Comparison of ENCODE assay signal across 15 cellular contexts in genomic region chr4:8434251-8435073, GRCh38. TPM values are rescaled to one million over a fixed set of nuclear protein-coding genes. Genes with fewer than 3 reads are reported as not detected.
DNase-seq lines count a peak whose midpoint lies in the region; ATAC-seq and TF ChIP-seq lines count a peak whose summit lies in the region.
"Had no signal": no experiment of that assay in that cellular context is flagged by ENCODE, and none has a peak within 500 bp of the region (broad histone marks: within the 10 kb centered on the region; RNA-seq: fewer than 3 reads in every experiment).

No MANE protein-coding gene starts in this region.

- H3K4me1 ChIP-seq in esophagus squamous epithelium (peaks cover 15 to 82% (median 27%) of the 10 kb centered on the region in 3 donors), Caco-2 (no peaks in the 10 kb centered on the region; the same call in 1 of the 2 replicates)

- no peak overlapping the region for H2AFZ ChIP-seq in SU-DHL-6 (ENCODE audit: low read depth, low read length, severe bottlenecking)

- H4K20me1 ChIP-seq in SU-DHL-6 (ENCODE audit: low read depth, low read length) = no peaks in the 10 kb centered on the region

- no peaks in the 10 kb centered on the region for H3K27me3 Mint-ChIP-seq in activated CD4-positive, alpha-beta T cell treated with anti-CD3 and anti-CD28 coated beads, Interleukin-2, amount 10 ng/mL, durations not matched to agents 7 days and 5 days
- H3K27me3 Mint-ChIP-seq in stimulated activated naive CD8-positive, alpha-beta T cell treated with anti-CD3 and anti-CD28 coated beads, Interleukin-15, amount 100 ng/mL, for 72 hours = no peaks in the 10 kb centered on the region
- no peaks in the 10 kb centered on the region for H3K27me3 Mint-ChIP-seq in Caco-2 (ENCODE audit: insufficient read depth, unreplicated experiment)

- H3K4me1 Mint-ChIP-seq in activated CD4-positive, alpha-beta T cell treated with anti-CD3 and anti-CD28 coated beads, Interleukin-2, amount 10 ng/mL, durations not matched to agents 7 days and 5 days = peaks cover 41% of the 10 kb centered on the region
- peaks cover 51% of the 10 kb centered on the region for H3K4me1 Mint-ChIP-seq in stimulated activated naive CD8-positive, alpha-beta T cell treated with anti-CD3 and anti-CD28 coated beads, Interleukin-15, amount 100 ng/mL, for 72 hours
- H3K4me1 Mint-ChIP-seq in Caco-2 (ENCODE audit: low read depth, unreplicated experiment) = peaks cover 20% of the 10 kb centered on the region

- H3K9me2 ChIP-seq in SU-DHL-6 (replicated peaks; ENCODE audit: insufficient read depth, low read length) = no peaks in the 10 kb centered on the region

- no TSS peak for BruUV-seq in Caco-2 (replicated peaks; lab: Mats Ljungman, UMichigan)

- no peak overlapping the region for H3K27ac ChIP-seq in SU-DHL-6 (ENCODE audit: low read depth, low read length)
- H3K27ac ChIP-seq in esophagus squamous epithelium = peak overlapping the region; percentile 52 to 98 (median 84)
- H3K27ac ChIP-seq: A549, coronary artery had no signal

- no peak overlapping the region for H3K4me3 ChIP-seq in SU-DHL-6 (ENCODE audit: insufficient read depth, low read length, poor library complexity, severe bottlenecking)
- peak overlapping the region; percentile 26 to 57 (median 50) for H3K4me3 ChIP-seq in esophagus squamous epithelium
- H3K4me3 ChIP-seq in Caco-2 (ENCODE audit: low read depth, low read length) = no peak overlapping the region
- H3K4me3 ChIP-seq: A549 had no signal

- H3F3A ChIP-seq in SU-DHL-6 (ENCODE audit: insufficient read depth) = peaks cover 2% of the 10 kb centered on the region; the same call in 1 of the 2 replicates

- POLR2A ChIA-PET in activated CD4-positive, alpha-beta T cell treated with anti-CD3 and anti-CD28 coated beads, Interleukin-2, amount 10 ng/mL, durations not matched to agents 7 days and 5 days (lab: Charles Lee) = no interaction called here
- POLR2A ChIA-PET in Caco-2 (lab: Charles Lee) = no interaction called here

- H3K27me3 ChIP-seq in SU-DHL-6 (ENCODE audit: low read length) (no peaks in the 10 kb centered on the region), esophagus squamous epithelium (no peaks in the 10 kb centered on the region), Caco-2 (replicated peaks; ENCODE audit: control insufficient read depth, insufficient read depth, low read length) (no peaks in the 10 kb centered on the region)

- no peak for TF ChIP-seq CTCF in SU-DHL-6 (IDR thresholded peaks at IDR 0.05; ENCODE audit: insufficient read depth, low read length, poor library complexity, severe bottlenecking)
- no peak for TF ChIP-seq CTCF in esophagus squamous epithelium (IDR thresholded peaks at IDR 0.05)
- no peak for TF ChIP-seq CTCF in Caco-2 (IDR thresholded peaks at IDR 0.05; ENCODE audit: insufficient read depth in 1 of 2, low read depth in 1 of 2, low read length in 1 of 2, severe bottlenecking in 1 of 2, unreplicated experiment in 1 of 2)

- H3K79me2 ChIP-seq in SU-DHL-6 (ENCODE audit: insufficient read depth, low read length) = peaks cover 41% of the 10 kb centered on the region

- no peak for TF ChIP-seq POLR2A in esophagus squamous epithelium (IDR thresholded peaks at IDR 0.05)

- no peak for DNase-seq in activated CD4-positive, alpha-beta T cell treated with anti-CD3 and anti-CD28 coated beads, Interleukin-2, amount 10 ng/mL, durations not matched to agents 7 days and 5 days
- no peak for DNase-seq in activated CD4-positive, alpha-beta T cell treated with anti-CD3 and anti-CD28 coated beads for 1 hour
- DNase-seq in esophagus squamous epithelium (lab: John Stamatoyannopoulos, UW) (no peak), Kasumi-1 (lab: John Stamatoyannopoulos, UW) (no peak), HuH-7.5 (ENCODE audit: low spot score) (no peak), Caco-2 (no peak)
- DNase-seq in stimulated activated naive CD8-positive, alpha-beta T cell treated with anti-CD3 and anti-CD28 coated beads, Interleukin-15, amount 100 ng/mL, for 72 hours = no peak
- DNase-seq: DMS53, foreskin melanocyte, kidney, NCI-H146, NCI-H524 had no signal

- H3K4me3 Mint-ChIP-seq in activated CD4-positive, alpha-beta T cell treated with anti-CD3 and anti-CD28 coated beads, Interleukin-2, amount 10 ng/mL, durations not matched to agents 7 days and 5 days = peak overlapping the region; percentile 76
- H3K4me3 Mint-ChIP-seq in stimulated activated naive CD8-positive, alpha-beta T cell treated with anti-CD3 and anti-CD28 coated beads, Interleukin-15, amount 100 ng/mL, for 72 hours = peak overlapping the region; percentile 76 to 79
- H3K4me3 Mint-ChIP-seq in Caco-2 (ENCODE audit: unreplicated experiment) = no peak overlapping the region

- H3K36me3 Mint-ChIP-seq in activated CD4-positive, alpha-beta T cell treated with anti-CD3 and anti-CD28 coated beads, Interleukin-2, amount 10 ng/mL, durations not matched to agents 7 days and 5 days (ENCODE audit: low read depth) = peaks cover 9% of the 10 kb centered on the region
- H3K36me3 Mint-ChIP-seq in Caco-2 (ENCODE audit: insufficient read depth, unreplicated experiment) = no peaks in the 10 kb centered on the region

- H3K9me3 Mint-ChIP-seq in activated CD4-positive, alpha-beta T cell treated with anti-CD3 and anti-CD28 coated beads, Interleukin-2, amount 10 ng/mL, durations not matched to agents 7 days and 5 days = peaks cover 3% of the 10 kb centered on the region
- H3K9me3 Mint-ChIP-seq in stimulated activated naive CD8-positive, alpha-beta T cell treated with anti-CD3 and anti-CD28 coated beads, Interleukin-15, amount 100 ng/mL, for 72 hours = no peaks in the 10 kb centered on the region
- no peaks in the 10 kb centered on the region for H3K9me3 Mint-ChIP-seq in Caco-2 (ENCODE audit: unreplicated experiment)

- no peak for ATAC-seq in stimulated activated naive CD8-positive, alpha-beta T cell treated with anti-CD3 and anti-CD28 coated beads, Interleukin-15, amount 100 ng/mL, for 72 hours
- ATAC-seq: A549 had no signal

- H3K9ac ChIP-seq in SU-DHL-6 (ENCODE audit: low read length) = no peak overlapping the region

- H3K4me2 ChIP-seq in SU-DHL-6 (ENCODE audit: low read depth, low read length, poor library complexity, severe bottlenecking) = peak overlapping the region; percentile 67
- H3K4me2 ChIP-seq: A549 had no signal

- H3K9me3 ChIP-seq in SU-DHL-6 (ENCODE audit: insufficient read depth, low read length) (no peaks in the 10 kb centered on the region), esophagus squamous epithelium (no peaks in the 10 kb centered on the region), Caco-2 (no peaks in the 10 kb centered on the region)
- H3K9me3 ChIP-seq: A549 had no signal

- intact Hi-C loops in esophagus squamous epithelium (cut with DNase I) (no loop called here), Caco-2 (cut with micrococcal nuclease; ENCODE audit: unreplicated experiment) (no loop called here)

- no peak overlapping the region for H3K27ac Mint-ChIP-seq in activated CD4-positive, alpha-beta T cell treated with anti-CD3 and anti-CD28 coated beads, Interleukin-2, amount 10 ng/mL, durations not matched to agents 7 days and 5 days
- peak overlapping the region in 1 of 2 donors; percentile 54 for H3K27ac Mint-ChIP-seq in stimulated activated naive CD8-positive, alpha-beta T cell treated with anti-CD3 and anti-CD28 coated beads, Interleukin-15, amount 100 ng/mL, for 72 hours
- H3K27ac Mint-ChIP-seq in Caco-2 (ENCODE audit: unreplicated experiment) = no peak overlapping the region

- CTCF ChIA-PET in activated CD4-positive, alpha-beta T cell treated with anti-CD3 and anti-CD28 coated beads, Interleukin-2, amount 10 ng/mL, durations not matched to agents 7 days and 5 days (lab: Charles Lee) = interaction anchor here (2.2 kb wide), 1 partner anchor 14 kb away, joined by 8 read pairs; no protein-coding TSS in a partner anchor
- CTCF ChIA-PET in Caco-2 (lab: Charles Lee) = interaction anchor here (2.1 kb wide), 1 partner anchor 24 kb away, joined by 6 read pairs; no protein-coding TSS in a partner anchor

- WGBS in esophagus squamous epithelium, 2 donors = 33 to 64% methylated on average over 17 to 18 of the region's 21 CpGs

- H3K36me3 ChIP-seq in SU-DHL-6 (ENCODE audit: low read length) = no peaks in the 10 kb centered on the region
- peaks cover 0 to 13% (median 0%) of the 10 kb centered on the region in 3 donors for H3K36me3 ChIP-seq in esophagus squamous epithelium
- H3K36me3 ChIP-seq in Caco-2 (ENCODE audit: control insufficient read depth, insufficient read depth, low read length) = no peaks in the 10 kb centered on the region

RNA-seq across cellular contexts. Expression of gene ACOX3, which starts 6.1 kb away (rescaled TPM):
- total RNA-seq in activated CD4-positive, alpha-beta T cell treated with anti-CD3 and anti-CD28 coated beads, Interleukin-2, amount 10 ng/mL, durations not matched to agents 7 days and 5 days = 10 to 100 TPM; 13.8 to 15.4 TPM
- total RNA-seq in esophagus squamous epithelium (10 to 100 TPM; 42.3 to 86.2 (median 50.3) TPM), Caco-2 (2022) (11.5 and 14.1 TPM in 2 replicates)

RNA-seq across cellular contexts. Expression of gene TRMT44, which starts 6.1 kb away (rescaled TPM):
- 10 to 100 TPM; 17.5 to 21.4 TPM for total RNA-seq in activated CD4-positive, alpha-beta T cell treated with anti-CD3 and anti-CD28 coated beads, Interleukin-2, amount 10 ng/mL, durations not matched to agents 7 days and 5 days
- 10 to 100 TPM; 26.8 to 31.7 (median 28.8) TPM for total RNA-seq in esophagus squamous epithelium
- 22.3 and 23.4 TPM in 2 replicates for total RNA-seq in Caco-2 (2022)

Comparison
In these comparisons a context has a peak if more than half of its experiments do, and no peak if none do; other contexts are left out.
1. H3K4me3 ChIP-seq: peak in esophagus squamous epithelium (4 of 4); none in SU-DHL-6 (single experiment) and Caco-2 (single experiment).